Comparison of ENCODE assay signal across 22 cellular contexts in genomic region chr2:100654611-100655010, GRCh38.
"Had no signal": no experiment of that assay in that cellular context is flagged by ENCODE, and none has a peak within 500 bp of the region (broad histone marks: within the 10 kb centered on the region; RNA-seq: fewer than 3 reads in every experiment).

No MANE protein-coding gene starts in this region.

- H3K4me3 ChIP-seq: K562 had no signal

- H3K9me3 ChIP-seq: SK-N-SH had no signal

- DNase-seq: Kasumi-1, MM.1S, NCI-H1092 treated with DMSO at 0.1 percent for 48 hours, NCI-H1436, NCI-H187, NCI-H2029, NCI-H2081 treated with DMSO at 0.1 percent for 48 hours, NCI-H2171, NCI-H226, NCI-H446, NCI-H510A, NCI-H524 treated with DMSO at 0.1 percent for 48 hours, NCI-H69, NCI-H774, PC-3, SHP77, SK-N-SH had no signal

- H3K4me3 Mint-ChIP-seq: IgD-negative memory B cell had no signal

- H3K4me1 Mint-ChIP-seq: IgD-negative memory B cell had no signal

- H3K27ac Mint-ChIP-seq: IgD-negative memory B cell had no signal

- ATAC-seq: K562, Panc1, PC-3 had no signal

- H3K27ac ChIP-seq: KMS-11, RWPE1 had no signal

- H3K36me3 Mint-ChIP-seq: IgD-negative memory B cell had no signal
